Comparison of ENCODE assay signal across 8 cellular contexts in the genomic region with DNA sequence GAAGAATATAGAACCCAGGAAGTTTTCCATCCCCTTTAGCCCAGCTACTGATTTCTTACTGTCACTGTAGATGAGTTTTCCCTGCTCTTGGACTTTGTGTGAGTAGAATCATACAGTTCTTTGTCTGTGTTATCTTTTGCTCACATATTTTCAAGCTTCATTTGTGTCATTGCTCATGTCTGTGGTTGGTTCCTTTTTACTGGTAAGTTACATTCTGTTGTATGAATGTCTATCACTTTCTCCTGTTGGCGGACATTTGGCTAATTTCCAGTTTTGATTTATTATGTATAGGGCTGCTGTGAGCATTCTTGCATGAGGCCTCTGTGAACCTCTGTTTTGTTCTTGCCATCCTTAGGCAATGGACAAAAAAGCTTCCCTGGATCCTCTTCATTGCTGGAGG. TPM values are rescaled to one million over a fixed set of nuclear protein-coding genes. Genes with fewer than 3 reads are reported as not detected.
A peak's percentile ranks its signal among the peaks of the same experiment; 100 is the strongest.
DNase-seq lines count a peak whose midpoint lies in the region; ATAC-seq and TF ChIP-seq lines count a peak whose summit lies in the region.

No MANE protein-coding gene starts in this region.

- H4K20me1 ChIP-seq in OCI-LY1 (ENCODE audit: insufficient read depth, low read length) (no peaks in the 10 kb centered on the region), hepatocyte (ENCODE audit: insufficient read depth, poor library complexity, severe bottlenecking) (peaks cover 67% of the 10 kb centered on the region)

- ATAC-seq in GM18868 (IDR thresholded peaks at IDR 0.05; ENCODE audit: unreplicated experiment) (peak; percentile 34), GM21786 (IDR thresholded peaks at IDR 0.05; ENCODE audit: unreplicated experiment) (peak; percentile 41)

- DNase-seq in hepatocyte (ENCODE audit: low spot score) = no peak
- DNase-seq in T-helper 9 cell = no peak
- no peak for DNase-seq in stimulated activated CD4-positive, alpha-beta T cell treated with anti-CD3 and anti-CD28 coated beads, Interleukin-12 subunit alpha, Interleukin-12 subunit beta, amount 100 ng/mL, for 4 hours
- no peak for DNase-seq in NCI-H526 (lab: John Stamatoyannopoulos, UW)
- no peak for DNase-seq in H4 (ENCODE audit: low spot score)

- peak overlapping the region; percentile 18; the same call in 1 of the 2 replicates for H3K9ac ChIP-seq in OCI-LY1 (ENCODE audit: low read length)

- 92% methylated on average over 1 of the region's 1 CpG for WGBS in hepatocyte (ENCODE audit: low lambda C conversion rate, missing lambda C conversion rate)

- H3K79me2 ChIP-seq in OCI-LY1 (ENCODE audit: insufficient read depth, low read length) (peaks cover 78% of the 10 kb centered on the region), hepatocyte (peaks cover 98% of the 10 kb centered on the region)

- no peak overlapping the region for H2AFZ ChIP-seq in OCI-LY1 (ENCODE audit: low read length)
- no peak overlapping the region for H2AFZ ChIP-seq in hepatocyte

- H3K4me2 ChIP-seq in OCI-LY1 (ENCODE audit: low read length) = peak overlapping the region; percentile 56
- H3K4me2 ChIP-seq in hepatocyte = peak overlapping the region; percentile 16

- H3K27ac ChIP-seq in OCI-LY1 (ENCODE audit: low read depth, low read length, poor library complexity, severe bottlenecking) (peak overlapping the region; percentile 82), hepatocyte (no peak overlapping the region)

- no peaks in the 10 kb centered on the region for H3K9me3 ChIP-seq in OCI-LY1 (ENCODE audit: low read length)
- no peaks in the 10 kb centered on the region for H3K9me3 ChIP-seq in hepatocyte (ENCODE audit: low read depth)

- H3K9me2 ChIP-seq in OCI-LY1 (ENCODE audit: low read depth, low read length) (no peaks in the 10 kb centered on the region), hepatocyte (replicated peaks; ENCODE audit: insufficient read depth) (no peaks in the 10 kb centered on the region)

- H3K4me3 ChIP-seq in OCI-LY1 (ENCODE audit: low read depth, low read length, poor library complexity, severe bottlenecking) = peak overlapping the region; percentile 34
- no peak overlapping the region for H3K4me3 ChIP-seq in hepatocyte

- no peaks in the 10 kb centered on the region for H3F3A ChIP-seq in OCI-LY1 (ENCODE audit: insufficient read depth, low read length)

- H3K4me1 ChIP-seq in OCI-LY1 (ENCODE audit: insufficient read depth, low read length, severe bottlenecking) = peaks cover 72% of the 10 kb centered on the region
- H3K4me1 ChIP-seq in hepatocyte (ENCODE audit: insufficient read depth) = peaks cover 15% of the 10 kb centered on the region

- H3K36me3 ChIP-seq in OCI-LY1 (ENCODE audit: insufficient read depth, low read length) (peaks cover 39% of the 10 kb centered on the region; the same call in 1 of the 2 replicates), hepatocyte (replicated peaks; ENCODE audit: insufficient read depth, low read depth) (no peaks in the 10 kb centered on the region)

- TF ChIP-seq CTCF in OCI-LY1 (IDR thresholded peaks at IDR 0.05; ENCODE audit: low read length) (no peak), hepatocyte (IDR thresholded peaks at IDR 0.05; ENCODE audit: poor library complexity) (no peak)

- H3K27me3 ChIP-seq in OCI-LY1 (ENCODE audit: insufficient read depth, low read length) (no peaks in the 10 kb centered on the region), hepatocyte (no peaks in the 10 kb centered on the region)

RNA-seq across cellular contexts. Expression of gene GLRX3, which starts 5.3 kb away (rescaled TPM):
- 86.5 and 100 TPM in 2 replicates for total RNA-seq in hepatocyte
- 90.6 and 95.5 TPM in 2 replicates for polyA plus RNA-seq in hepatocyte
- total RNA-seq in H4 (2014; rRNA removed; shearing (Covaris generic)) = 163 and 181 TPM in 2 replicates

RNA-seq across cellular contexts. Expression of gene C10orf143, which starts 30.8 kb away (rescaled TPM):
- 0.50 and 2.5 TPM in 2 replicates for total RNA-seq in hepatocyte
- 3.0 and 3.6 TPM in 2 replicates for polyA plus RNA-seq in hepatocyte
- 1.3 and 2.2 TPM in 2 replicates for total RNA-seq in H4 (2014; rRNA removed; shearing (Covaris generic))
